29 cellular contexts compared by ENCODE assay signal in the genomic region with DNA sequence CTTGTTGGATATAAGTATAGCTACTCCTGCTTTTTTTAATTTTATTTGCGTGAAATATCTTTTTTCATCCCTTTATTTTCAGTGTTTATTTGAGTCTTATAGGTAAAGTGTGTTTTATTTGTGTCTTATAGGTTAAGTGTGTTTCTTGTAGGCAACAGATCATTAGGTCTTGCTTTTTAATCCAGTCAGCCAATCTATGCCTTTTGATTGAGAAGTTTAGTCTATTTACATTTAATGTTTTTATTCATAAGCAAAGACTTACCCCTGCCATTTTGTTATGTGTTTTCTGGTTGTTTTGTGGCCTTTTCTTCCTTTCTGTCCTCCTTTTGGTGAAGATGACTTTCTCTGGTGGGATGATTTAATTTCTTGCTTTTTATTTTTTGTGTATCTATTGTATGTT.
"Had no signal": no experiment of that assay in that cellular context is flagged by ENCODE, and none has a peak within 500 bp of the region (broad histone marks: within the 10 kb centered on the region; RNA-seq: fewer than 3 reads in every experiment).

No MANE protein-coding gene starts in this region.

- H3K36me3 ChIP-seq: stomach, suprapubic skin, thoracic aorta, thyroid gland, tibial artery, tibial nerve, transverse colon, upper lobe of left lung, upper lobe of right lung, uterus, vagina had no signal

- DNase-seq: stimulated activated CD4-positive, alpha-beta T cell treated with anti-CD3 and anti-CD28 coated beads, Interleukin-2, amount 100 ng/mL, for 48 hours; stimulated activated CD4-positive, alpha-beta T cell treated with anti-CD3 and anti-CD28 coated beads, Interleukin-4, amount 100 ng/mL, for 1 hour; stimulated activated CD4-positive, alpha-beta T cell treated with anti-CD3 and anti-CD28 coated beads, Interleukin-4, amount 100 ng/mL, for 24 hours; stimulated activated CD4-positive, alpha-beta T cell treated with anti-CD3 and anti-CD28 coated beads, Interleukin-4, amount 100 ng/mL, for 4 hours; stimulated activated CD8-positive, alpha-beta memory T cell treated with anti-CD3 and anti-CD28 coated beads, Interleukin-4, amount 100 ng/mL, for 48 hours; stimulated activated naive B cell treated with anti-CD40 and anti-IgM and Interleukin-4, amounts not matched to agents 10 μg/mL and 1 μg/mL and 100 μg/mL, for 72 hours; stimulated activated naive CD4-positive, alpha-beta T cell; stimulated activated naive CD4-positive, alpha-beta T cell treated with Interleukin-2 at 50 U/mL for 16 hours; stimulated activated naive CD8-positive, alpha-beta T cell treated with anti-CD3 and anti-CD28 coated beads, Interleukin-15, amount 100 ng/mL, for 72 hours; stimulated activated naive CD8-positive, alpha-beta T cell treated with anti-CD3 and anti-CD28 coated beads, Interleukin-15, Interleukin-2, amounts not matched to agents 100 U/mL and 50 U/mL, for 24 hours; stomach; substantia nigra; testis; thyroid gland; tibial artery; transverse colon; trophoblast cell; upper lobe of left lung; upper lobe of right lung; uterus had no signal

- H3K27ac ChIP-seq: stomach, suprapubic skin, testis, thoracic aorta, thyroid gland, tibial artery, tibial nerve, transverse colon, upper lobe of left lung, upper lobe of right lung, uterus, vagina had no signal

- H3K9me3 Mint-ChIP-seq: type B pancreatic cell had no signal

- H3K27me3 ChIP-seq: stomach, suprapubic skin, testis, thyroid gland, tibial artery, tibial nerve, transverse colon, upper lobe of left lung, upper lobe of right lung, vagina had no signal

- FAIRE-seq: urothelium cell line had no signal

- H3K4me1 ChIP-seq: stomach, suprapubic skin, testis, thyroid gland, tibial artery, upper lobe of left lung, upper lobe of right lung, uterus had no signal

- ATAC-seq: stimulated activated effector memory CD8-positive, alpha-beta T cell treated with anti-CD3 and anti-CD28 coated beads, Interleukin-12 subunit alpha, Interleukin-12 subunit beta, amount 100 ng/mL, for 72 hours; stimulated activated memory B cell treated with anti-CD40 and anti-IgM and Interleukin-4, amounts not matched to agents 10 μg/mL and 1 μg/mL and 100 μg/mL, for 72 hours; stimulated activated naive B cell treated with anti-CD40 and anti-IgM and Interleukin-4, amounts not matched to agents 10 μg/mL and 1 μg/mL and 100 μg/mL, for 72 hours; stimulated activated naive CD8-positive, alpha-beta T cell treated with anti-CD3 and anti-CD28 coated beads, Interleukin-15, amount 100 ng/mL, for 72 hours; stimulated activated naive CD8-positive, alpha-beta T cell treated with anti-CD3 and anti-CD28 coated beads, Interleukin-15, Interleukin-2, amounts not matched to agents 100 U/mL and 50 U/mL, for 24 hours; upper lobe of right lung had no signal

- H3K4me3 Mint-ChIP-seq: stimulated activated effector memory CD8-positive, alpha-beta T cell treated with anti-CD3 and anti-CD28 coated beads, Interleukin-12 subunit alpha, Interleukin-12 subunit beta, amount 100 ng/mL, for 72 hours; stimulated activated memory B cell treated with anti-CD40 and anti-IgM and Interleukin-4, amounts not matched to agents 10 μg/mL and 1 μg/mL and 100 μg/mL, for 72 hours; stimulated activated naive B cell treated with anti-CD40 and anti-IgM and Interleukin-4, amounts not matched to agents 10 μg/mL and 1 μg/mL and 100 μg/mL, for 72 hours; stimulated activated naive CD8-positive, alpha-beta T cell treated with anti-CD3 and anti-CD28 coated beads, Interleukin-15, amount 100 ng/mL, for 72 hours; stimulated activated naive CD8-positive, alpha-beta T cell treated with anti-CD3 and anti-CD28 coated beads, Interleukin-15, Interleukin-2, amounts not matched to agents 100 ng/mL and 50 ng/mL, for 24 hours; type B pancreatic cell had no signal

- H3K36me3 Mint-ChIP-seq: stimulated activated effector memory CD8-positive, alpha-beta T cell treated with anti-CD3 and anti-CD28 coated beads, Interleukin-12 subunit alpha, Interleukin-12 subunit beta, amount 100 ng/mL, for 72 hours; type B pancreatic cell had no signal

- H3K9me3 ChIP-seq: testis, thyroid gland, uterus had no signal

- H3K4me1 Mint-ChIP-seq: stimulated activated effector memory CD8-positive, alpha-beta T cell treated with anti-CD3 and anti-CD28 coated beads, Interleukin-12 subunit alpha, Interleukin-12 subunit beta, amount 100 ng/mL, for 72 hours; stimulated activated naive B cell treated with anti-CD40 and anti-IgM and Interleukin-4, amounts not matched to agents 10 μg/mL and 1 μg/mL and 100 μg/mL, for 72 hours had no signal

- H3K27ac Mint-ChIP-seq: stimulated activated effector memory CD8-positive, alpha-beta T cell treated with anti-CD3 and anti-CD28 coated beads, Interleukin-12 subunit alpha, Interleukin-12 subunit beta, amount 100 ng/mL, for 72 hours; stimulated activated memory B cell treated with anti-CD40 and anti-IgM and Interleukin-4, amounts not matched to agents 10 μg/mL and 1 μg/mL and 100 μg/mL, for 72 hours; stimulated activated naive B cell treated with anti-CD40 and anti-IgM and Interleukin-4, amounts not matched to agents 10 μg/mL and 1 μg/mL and 100 μg/mL, for 72 hours; stimulated activated naive CD8-positive, alpha-beta T cell treated with anti-CD3 and anti-CD28 coated beads, Interleukin-15, amount 100 ng/mL, for 72 hours; stimulated activated naive CD8-positive, alpha-beta T cell treated with anti-CD3 and anti-CD28 coated beads, Interleukin-15, Interleukin-2, amounts not matched to agents 100 ng/mL and 50 ng/mL, for 24 hours; type B pancreatic cell had no signal

- H3K4me3 ChIP-seq: stomach, suprapubic skin, testis, thoracic aorta, thyroid gland, tibial artery, tibial nerve, transverse colon, upper lobe of left lung, upper lobe of right lung, uterus, vagina had no signal

- H3K27me3 Mint-ChIP-seq: stimulated activated naive CD8-positive, alpha-beta T cell treated with anti-CD3 and anti-CD28 coated beads, Interleukin-15, amount 100 ng/mL, for 72 hours; stimulated activated naive CD8-positive, alpha-beta T cell treated with anti-CD3 and anti-CD28 coated beads, Interleukin-15, Interleukin-2, amounts not matched to agents 100 ng/mL and 50 ng/mL, for 24 hours; type B pancreatic cell had no signal
